ENCODE assay signal across 2 cellular contexts in genomic region chr13:56903710-56904109, GRCh38.
TF ChIP-seq lines count a peak whose summit lies in the region.

No MANE protein-coding gene starts in this region.

TF ChIP-seq in SK-N-SH treated with all-trans-retinoic acid at 6 μM for 48 hours, 23 proteins besides CTCF, POLR2A, EP300 and RAD21 (continued from another document):
- TF ChIP-seq, protein P1, sequence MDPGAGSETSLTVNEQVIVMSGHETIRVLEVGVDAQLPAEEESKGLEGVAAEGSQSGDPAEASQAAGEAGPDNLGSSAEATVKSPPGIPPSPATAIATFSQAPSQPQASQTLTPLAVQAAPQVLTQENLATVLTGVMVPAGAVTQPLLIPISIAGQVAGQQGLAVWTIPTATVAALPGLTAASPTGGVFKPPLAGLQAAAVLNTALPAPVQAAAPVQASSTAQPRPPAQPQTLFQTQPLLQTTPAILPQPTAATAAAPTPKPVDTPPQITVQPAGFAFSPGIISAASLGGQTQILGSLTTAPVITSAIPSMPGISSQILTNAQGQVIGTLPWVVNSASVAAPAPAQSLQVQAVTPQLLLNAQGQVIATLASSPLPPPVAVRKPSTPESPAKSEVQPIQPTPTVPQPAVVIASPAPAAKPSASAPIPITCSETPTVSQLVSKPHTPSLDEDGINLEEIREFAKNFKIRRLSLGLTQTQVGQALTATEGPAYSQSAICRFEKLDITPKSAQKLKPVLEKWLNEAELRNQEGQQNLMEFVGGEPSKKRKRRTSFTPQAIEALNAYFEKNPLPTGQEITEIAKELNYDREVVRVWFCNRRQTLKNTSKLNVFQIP (CRISPR knock-in tag; IDR thresholded peaks at IDR 0.05; ENCODE audit: borderline replicate concordance, low read depth): no peak
- TF ChIP-seq PPARA (CRISPR knock-in tag; IDR thresholded peaks at IDR 0.05; ENCODE audit: borderline replicate concordance) (no peak), ESRRG (CRISPR knock-in tag; IDR thresholded peaks at IDR 0.05) (no peak), ZFP30 (CRISPR knock-in tag; IDR thresholded peaks at IDR 0.05) (no peak)

TF ChIP-seq in WTC11, 78 proteins besides CTCF, POLR2A, EP300 and RAD21 (continued from another document):
- TF ChIP-seq, protein P2, sequence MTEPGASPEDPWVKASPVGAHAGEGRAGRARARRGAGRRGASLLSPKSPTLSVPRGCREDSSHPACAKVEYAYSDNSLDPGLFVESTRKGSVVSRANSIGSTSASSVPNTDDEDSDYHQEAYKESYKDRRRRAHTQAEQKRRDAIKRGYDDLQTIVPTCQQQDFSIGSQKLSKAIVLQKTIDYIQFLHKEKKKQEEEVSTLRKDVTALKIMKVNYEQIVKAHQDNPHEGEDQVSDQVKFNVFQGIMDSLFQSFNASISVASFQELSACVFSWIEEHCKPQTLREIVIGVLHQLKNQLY (CRISPR knock-in tag; IDR thresholded peaks at IDR 0.05): no peak
- TF ChIP-seq ZNF416 (CRISPR knock-in tag; IDR thresholded peaks at IDR 0.05) (no peak), HMGA2 (CRISPR knock-in tag; IDR thresholded peaks at IDR 0.05) (no peak), STAT6 (CRISPR knock-in tag; conservative IDR thresholded peaks at IDR 0.05; ENCODE audit: low read depth) (no peak), JUN (CRISPR knock-in tag; IDR thresholded peaks at IDR 0.05) (no peak), E2F5 (CRISPR knock-in tag; IDR thresholded peaks at IDR 0.05) (no peak), PRDM15 (CRISPR knock-in tag; IDR thresholded peaks at IDR 0.05) (no peak), ATF1 (CRISPR knock-in tag; IDR thresholded peaks at IDR 0.05) (no peak), MYBL2 (CRISPR knock-in tag; IDR thresholded peaks at IDR 0.05) (no peak), SOX15 (CRISPR knock-in tag; IDR thresholded peaks at IDR 0.05) (no peak)
- TF ChIP-seq, protein P3, sequence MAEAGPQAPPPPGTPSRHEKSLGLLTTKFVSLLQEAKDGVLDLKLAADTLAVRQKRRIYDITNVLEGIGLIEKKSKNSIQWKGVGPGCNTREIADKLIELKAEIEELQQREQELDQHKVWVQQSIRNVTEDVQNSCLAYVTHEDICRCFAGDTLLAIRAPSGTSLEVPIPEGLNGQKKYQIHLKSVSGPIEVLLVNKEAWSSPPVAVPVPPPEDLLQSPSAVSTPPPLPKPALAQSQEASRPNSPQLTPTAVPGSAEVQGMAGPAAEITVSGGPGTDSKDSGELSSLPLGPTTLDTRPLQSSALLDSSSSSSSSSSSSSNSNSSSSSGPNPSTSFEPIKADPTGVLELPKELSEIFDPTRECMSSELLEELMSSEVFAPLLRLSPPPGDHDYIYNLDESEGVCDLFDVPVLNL (CRISPR knock-in tag; IDR thresholded peaks at IDR 0.05; ENCODE audit: borderline replicate concordance, low read depth): no peak
